Comparison of ENCODE assay signal across 8 cellular contexts in the genomic region with DNA sequence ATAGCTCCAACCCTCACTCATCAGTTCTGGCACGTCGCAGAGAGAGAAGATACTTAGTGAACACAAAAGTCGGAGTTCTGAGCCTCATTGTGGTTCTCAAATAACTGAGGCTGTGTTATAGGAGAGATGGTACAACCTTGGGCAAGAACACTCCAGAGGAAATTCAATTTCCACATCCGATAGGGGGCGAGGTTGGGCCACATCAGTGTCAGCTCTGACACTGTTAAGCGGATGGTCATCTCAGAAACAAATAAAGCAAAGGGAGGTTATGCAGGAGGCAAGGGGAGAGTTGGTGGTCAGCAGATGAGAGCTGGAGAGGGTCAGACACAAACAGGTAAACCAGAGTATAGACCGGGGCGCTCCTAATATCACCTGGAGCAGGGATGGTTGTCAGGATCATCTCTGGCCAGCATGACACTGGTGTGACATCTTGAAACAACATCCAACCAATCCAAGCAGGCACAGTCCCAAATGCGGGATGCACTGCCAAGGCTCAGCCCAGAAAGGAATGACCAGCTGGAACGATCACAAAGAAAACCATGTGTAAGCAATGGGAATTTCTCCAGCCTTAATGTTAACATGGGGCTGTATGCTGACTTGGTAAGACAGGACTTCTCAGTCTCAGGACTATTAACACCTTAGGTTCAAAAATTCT.
DNase-seq lines count a peak whose midpoint lies in the region; ATAC-seq lines count a peak whose summit lies in the region.

No MANE protein-coding gene starts in this region.

- H3K9me3 Mint-ChIP-seq in stimulated activated naive CD8-positive, alpha-beta T cell treated with anti-CD3 and anti-CD28 coated beads, Interleukin-15, amount 100 ng/mL, for 72 hours, result no peaks in the 10 kb centered on the region

- no peak overlapping the region for H3K4me3 Mint-ChIP-seq in stimulated activated naive CD8-positive, alpha-beta T cell treated with anti-CD3 and anti-CD28 coated beads, Interleukin-15, amount 100 ng/mL, for 72 hours

- no peaks in the 10 kb centered on the region for H3K4me1 Mint-ChIP-seq in stimulated activated naive CD8-positive, alpha-beta T cell treated with anti-CD3 and anti-CD28 coated beads, Interleukin-15, amount 100 ng/mL, for 72 hours

- no peak overlapping the region for H3K27ac Mint-ChIP-seq in stimulated activated naive CD8-positive, alpha-beta T cell treated with anti-CD3 and anti-CD28 coated beads, Interleukin-15, amount 100 ng/mL, for 72 hours

- peaks cover 16% of the 10 kb centered on the region for H3K27me3 Mint-ChIP-seq in stimulated activated naive CD8-positive, alpha-beta T cell treated with anti-CD3 and anti-CD28 coated beads, Interleukin-15, amount 100 ng/mL, for 72 hours

- ATAC-seq in stimulated activated naive CD8-positive, alpha-beta T cell treated with anti-CD3 and anti-CD28 coated beads, Interleukin-15, amount 100 ng/mL, for 72 hours, result peak; percentile 21

- DNase-seq in NCI-H2196 (lab: John Stamatoyannopoulos, UW; ENCODE audit: unreplicated experiment), result peak; percentile 7
- no peak for DNase-seq in NCI-H2196 treated with DMSO at 0.1 percent for 48 hours (lab: John Stamatoyannopoulos, UW; ENCODE audit: unreplicated experiment)
- peak; percentile 88 for DNase-seq in OCI-M1 (lab: John Stamatoyannopoulos, UW)
- peak; percentile 13 for DNase-seq in fibroblast of peridontal ligament (ENCODE audit: extremely low read depth)
- no peak for DNase-seq in stimulated activated naive CD8-positive, alpha-beta T cell treated with anti-CD3 and anti-CD28 coated beads, Interleukin-15, amount 100 ng/mL, for 72 hours
- no peak for DNase-seq in HCEC 1CT
- DNase-seq in stimulated activated naive CD4-positive, alpha-beta T cell treated with Interleukin-2 at 50 U/mL for 16 hours (lab: John Stamatoyannopoulos, UW), result no peak
- no peak for DNase-seq in hepatic stellate cell (ENCODE audit: low spot score)

Comparison
In these comparisons a context has a peak if more than half of its experiments do, and no peak if none do; other contexts are left out.
1. DNase-seq: peak in NCI-H2196 (single experiment), OCI-M1 (single experiment) and fibroblast of peridontal ligament (single experiment); none in NCI-H2196 treated with DMSO at 0.1 percent for 48 hours (single experiment), stimulated activated naive CD8-positive, alpha-beta T cell treated with anti-CD3 and anti-CD28 coated beads, Interleukin-15, amount 100 ng/mL, for 72 hours (0 of 2), HCEC 1CT (single experiment), stimulated activated naive CD4-positive, alpha-beta T cell treated with Interleukin-2 at 50 U/mL for 16 hours (single experiment) and hepatic stellate cell (single experiment).